27 cellular contexts compared by ENCODE assay signal in the genomic region with DNA sequence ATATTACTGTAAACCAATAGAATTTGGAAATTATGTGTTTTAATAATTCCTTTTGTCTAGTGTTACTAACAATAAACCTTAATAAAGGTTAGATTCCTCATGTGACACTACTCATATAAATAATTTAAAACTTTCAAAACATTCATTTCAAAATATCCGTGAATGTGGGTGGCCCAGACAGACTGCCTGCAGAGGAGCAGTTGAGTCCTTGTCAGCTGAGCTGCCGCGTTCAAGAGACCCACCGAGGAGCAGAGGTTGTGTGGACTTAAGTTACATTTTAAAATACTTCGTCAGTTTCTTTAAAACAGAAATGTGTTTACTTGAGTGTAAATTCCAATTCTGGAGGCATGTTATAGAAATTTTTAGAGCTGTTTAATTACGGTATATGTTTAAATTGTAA.
"Had no signal": no experiment of that assay in that cellular context is flagged by ENCODE, and none has a peak within 500 bp of the region (broad histone marks: within the 10 kb centered on the region; RNA-seq: fewer than 3 reads in every experiment).

No MANE protein-coding gene starts in this region.

- H3K4me1 Mint-ChIP-seq: endodermal cell had no signal

- H3K9me3 ChIP-seq: esophagus muscularis mucosa, gastrocnemius medialis had no signal

- H3K27me3 ChIP-seq: colonic mucosa, dorsolateral prefrontal cortex, esophagus muscularis mucosa, esophagus squamous epithelium, foreskin keratinocyte, gastrocnemius medialis, gastroesophageal sphincter, heart left ventricle, heart right ventricle, hepatocyte had no signal

- H3K4me3 Mint-ChIP-seq: dendritic cell treated with granulocyte-macrophage colony-stimulating factor and Interleukin-4, amounts not matched to agents 40 ng/mL and 50 ng/mL, for 4 days; effector memory CD8-positive, alpha-beta T cell; endodermal cell had no signal

- H3K4me3 ChIP-seq: colonic mucosa, coronary artery, dorsolateral prefrontal cortex, esophagus muscularis mucosa, esophagus squamous epithelium, gastrocnemius medialis, gastroesophageal sphincter, heart left ventricle, heart right ventricle, hepatocyte had no signal

- H3K27ac Mint-ChIP-seq: dendritic cell treated with granulocyte-macrophage colony-stimulating factor and Interleukin-4, amounts not matched to agents 40 ng/mL and 50 ng/mL, for 4 days; effector memory CD8-positive, alpha-beta T cell; endodermal cell had no signal

- FAIRE-seq: endothelial cell of umbilical vein, frontal cortex had no signal

- H3K36me3 ChIP-seq: colonic mucosa, gastrocnemius medialis had no signal

- H3K4me1 ChIP-seq: colonic mucosa, esophagus squamous epithelium had no signal

- DNase-seq: colonic mucosa; cortex of kidney; dermis blood vessel endothelial cell; dorsolateral prefrontal cortex; effector CD4-positive, alpha-beta T cell; effector CD8-positive, alpha-beta T cell; effector memory CD4-positive, alpha-beta T cell; effector memory CD8-positive, alpha-beta T cell; endodermal cell; erythroblast; esophagus squamous epithelium; foreskin fibroblast; foreskin keratinocyte; foreskin melanocyte; gastrocnemius medialis; glutamatergic neuron; heart left ventricle; heart right ventricle had no signal

- ATAC-seq: effector memory CD8-positive, alpha-beta T cell; esophagus mucosa; foreskin keratinocyte; gastrocnemius medialis; gastroesophageal sphincter; heart left ventricle; heart right ventricle had no signal

- H3K27ac ChIP-seq: colonic mucosa, coronary artery, dorsolateral prefrontal cortex, epithelial cell of prostate, esophagus muscularis mucosa, esophagus squamous epithelium, foreskin keratinocyte, gastrocnemius medialis, gastroesophageal sphincter, heart left ventricle, heart right ventricle, hepatocyte had no signal
